In genomic region chr16:50235581-50235980, GRCh38 we compare ENCODE assay signal across 17 cellular contexts. TPM values are rescaled to one million over a fixed set of nuclear protein-coding genes. Genes with fewer than 3 reads are reported as not detected.
DNase-seq lines count a peak whose midpoint lies in the region; ATAC-seq and TF ChIP-seq lines count a peak whose summit lies in the region.
"Had no signal": no experiment of that assay in that cellular context is flagged by ENCODE, and none has a peak within 500 bp of the region (broad histone marks: within the 10 kb centered on the region; RNA-seq: fewer than 3 reads in every experiment).

No MANE protein-coding gene starts in this region.

- TF ChIP-seq CTCF in epithelial cell of esophagus (IDR thresholded peaks at IDR 0.05; ENCODE audit: insufficient read depth, low read depth, low read length, missing control alignments) (no peak), osteoblast (IDR thresholded peaks at IDR 0.05; ENCODE audit: extremely low read depth, low read depth, low read length) (no peak), foreskin fibroblast (IDR thresholded peaks at IDR 0.05; ENCODE audit: low read depth, low read length) (no peak)

- H3K27ac ChIP-seq in osteoblast (ENCODE audit: low read depth, low read length), result no peak overlapping the region
- H3K27ac ChIP-seq: 22Rv1, BLaER1 had no signal

- H3K9me3 ChIP-seq in osteoblast (ENCODE audit: low read depth, low read length), result peaks cover 3% of the 10 kb centered on the region
- H3K9me3 ChIP-seq: esophagus squamous epithelium had no signal

- H3K27me3 ChIP-seq in osteoblast (ENCODE audit: insufficient read depth, low read length), result no peaks in the 10 kb centered on the region
- H3K27me3 ChIP-seq: BLaER1, esophagus squamous epithelium had no signal

- no peaks in the 10 kb centered on the region for H4K20me1 ChIP-seq in osteoblast (ENCODE audit: insufficient read depth, low read length)
- H4K20me1 ChIP-seq: BLaER1 had no signal

- no peak overlapping the region for H2AFZ ChIP-seq in osteoblast (ENCODE audit: low read length)

- DNase-seq in DMS 273 (lab: John Stamatoyannopoulos, UW; ENCODE audit: unreplicated experiment), result peak; percentile 11
- no peak for DNase-seq in DMS 273 treated with DMSO at 0.1 percent for 48 hours (lab: John Stamatoyannopoulos, UW)
- DNase-seq in NCI-H2107 (lab: John Stamatoyannopoulos, UW), result peak; percentile 16
- peak; percentile 41 for DNase-seq in epithelial cell of esophagus (ENCODE audit: low read depth)
- peak; percentile 32 for DNase-seq in osteoblast (ENCODE audit: insufficient read length, low spot score, missing footprints)
- no peak for DNase-seq in HuH-7.5 (ENCODE audit: low spot score)
- DNase-seq in foreskin fibroblast, result no peak
- DNase-seq: activated CD8-positive, alpha-beta memory T cell treated with anti-CD3 and anti-CD28 coated beads for 24 hours; activated naive CD8-positive, alpha-beta T cell treated with anti-CD3 and anti-CD28 coated beads for 36 hours; esophagus squamous epithelium; immature natural killer cell; NCI-H2029; NCI-H526 treated with DMSO at 0.1 percent for 48 hours; OCI-M1 had no signal

- no peaks in the 10 kb centered on the region for H3K79me2 ChIP-seq in osteoblast (ENCODE audit: insufficient read depth, low read length)

- no peak overlapping the region for H3K4me2 ChIP-seq in osteoblast (ENCODE audit: insufficient read depth, low read length)
- H3K4me2 ChIP-seq: BLaER1 had no signal

- ATAC-seq in GM19455 (IDR thresholded peaks at IDR 0.05; ENCODE audit: unreplicated experiment), result no peak

- H3K36me3 ChIP-seq in osteoblast (ENCODE audit: insufficient read depth, low read length), result no peaks in the 10 kb centered on the region
- H3K36me3 ChIP-seq: BLaER1, esophagus squamous epithelium had no signal

- peaks cover 3% of the 10 kb centered on the region for H3K4me1 ChIP-seq in osteoblast (ENCODE audit: insufficient read depth, low read length)
- H3K4me1 ChIP-seq: BLaER1 had no signal

- H3K4me3 ChIP-seq in epithelial cell of esophagus (ENCODE audit: low read length) (no peak overlapping the region), osteoblast (ENCODE audit: insufficient read depth, low read length) (no peak overlapping the region), foreskin fibroblast (ENCODE audit: low read depth in 1 of 2, low read length in 2 of 2) (no peak overlapping the region)
- H3K4me3 ChIP-seq: BLaER1, esophagus squamous epithelium had no signal

RNA-seq across cellular contexts. Expression of gene ADCY7, which starts 30.8 kb away (rescaled TPM):
- 49.5 and 51.0 TPM in 2 replicates for total RNA-seq in osteoblast

Comparison
In these comparisons a context has a peak if more than half of its experiments do, and no peak if none do; other contexts are left out.
1. DNase-seq: peak in DMS 273 (single experiment), NCI-H2107 (single experiment), epithelial cell of esophagus (single experiment) and osteoblast (single experiment); none in DMS 273 treated with DMSO at 0.1 percent for 48 hours (single experiment), HuH-7.5 (single experiment) and foreskin fibroblast (0 of 2).